In the genomic region with DNA sequence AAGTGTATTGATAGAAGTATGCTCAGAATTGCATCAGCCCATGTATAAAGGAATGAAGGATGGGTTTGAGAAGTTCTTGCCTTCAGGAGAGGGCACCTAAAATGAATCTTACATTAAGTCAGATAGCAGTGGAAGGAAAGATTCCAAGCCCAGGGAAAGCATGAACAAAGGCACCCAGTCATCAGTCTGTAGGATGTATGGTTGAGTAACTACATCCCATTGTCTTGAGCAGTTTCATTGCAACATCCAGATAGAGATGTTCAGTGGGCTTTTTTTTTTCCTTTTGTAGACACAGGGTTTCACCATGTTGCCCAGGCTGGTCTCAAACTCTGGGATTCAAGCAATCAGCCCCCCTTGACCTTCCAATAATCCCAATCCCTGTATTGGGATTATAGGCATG, we compare ENCODE assay signal across 27 cellular contexts.
DNase-seq lines count a peak whose midpoint lies in the region; ATAC-seq, FAIRE-seq and TF ChIP-seq lines count a peak whose summit lies in the region.
"Had no signal": no experiment of that assay in that cellular context is flagged by ENCODE, and none has a peak within 500 bp of the region (broad histone marks: within the 10 kb centered on the region; RNA-seq: fewer than 3 reads in every experiment).

No MANE protein-coding gene starts in this region.

- no peaks in the 10 kb centered on the region for H3K36me3 ChIP-seq in esophagus squamous epithelium
- no peaks in the 10 kb centered on the region for H3K36me3 ChIP-seq in GM23338 (ENCODE audit: insufficient read depth)
- H3K36me3 ChIP-seq: SJCRH30 had no signal

- DNase-seq in RCC 7860 (ENCODE audit: low spot score): peak; percentile 6
- peak; percentile 12 for DNase-seq in fibroblast of mammary gland (ENCODE audit: low read depth)
- DNase-seq in kidney tubule cell (ENCODE audit: low spot score): peak; percentile 47
- DNase-seq in esophagus squamous epithelium (lab: John Stamatoyannopoulos, UW): no peak
- no peak for DNase-seq in GM23338 (ENCODE audit: low spot score)
- DNase-seq in stimulated activated CD4-positive, alpha-beta T cell treated with anti-CD3 and anti-CD28 coated beads, Interleukin-2, amount 100 ng/mL, for 24 hours: no peak
- DNase-seq in inferior parietal cortex (ENCODE audit: extremely low spot score): no peak
- DNase-seq: C1 segment of cervical spinal cord; Caco-2; CD4-positive, alpha-beta memory T cell; Kasumi-1; NCI-H1105 treated with DMSO at 0.1 percent for 48 hours; NCI-H146; NCI-H1930; NCI-H2107; NCI-H446 treated with DMSO at 0.1 percent for 48 hours; NCI-H526; NCI-H82; NK-92 treated with Interleukin-12 subunit alpha and Interleukin-12 subunit beta, amount 100 ng/mL, for 24 hours; PC-3; SJCRH30 had no signal

- peaks cover 8% of the 10 kb centered on the region; the same call in 2 of the 3 replicates for H3K4me1 Mint-ChIP-seq in GM23338
- H3K4me1 Mint-ChIP-seq: CD4-positive, alpha-beta memory T cell had no signal

- H4K20me1 ChIP-seq in GM23338 (replicated peaks; ENCODE audit: insufficient read depth): no peaks in the 10 kb centered on the region

- H2AFZ ChIP-seq in GM23338: no peak overlapping the region

- no peak overlapping the region for H3K27ac ChIP-seq in esophagus squamous epithelium
- H3K27ac ChIP-seq in GM23338 (ENCODE audit: low read depth): no peak overlapping the region
- H3K27ac ChIP-seq: A549, SJCRH30 had no signal

- H3K27me3 Mint-ChIP-seq in GM23338 (ENCODE audit: insufficient read depth, low read depth, poor library complexity): no peaks in the 10 kb centered on the region
- H3K27me3 Mint-ChIP-seq: CD4-positive, alpha-beta memory T cell had no signal

- no peaks in the 10 kb centered on the region for H3K27me3 ChIP-seq in esophagus squamous epithelium
- no peaks in the 10 kb centered on the region for H3K27me3 ChIP-seq in GM23338 (ENCODE audit: insufficient read depth)
- H3K27me3 ChIP-seq: SJCRH30 had no signal

- no peak overlapping the region for H3K4me3 ChIP-seq in fibroblast of mammary gland (ENCODE audit: control insufficient read depth, low read depth, low read length)
- no peak overlapping the region for H3K4me3 ChIP-seq in esophagus squamous epithelium
- H3K4me3 ChIP-seq in GM23338: no peak overlapping the region
- H3K4me3 ChIP-seq: A549, K562, SJCRH30 had no signal

- H3K4me1 ChIP-seq in esophagus squamous epithelium: no peaks in the 10 kb centered on the region
- H3K4me1 ChIP-seq in GM23338 (ENCODE audit: insufficient read depth): 0 out of 2 replicates have a peak, but pooled peaks cover 6% of the 10 kb centered on the region
- H3K4me1 ChIP-seq: A549, Caco-2, SJCRH30 had no signal

- TF ChIP-seq CTCF in fibroblast of mammary gland (conservative IDR thresholded peaks at IDR 0.05; ENCODE audit: control insufficient read depth, insufficient read depth, low read depth, low read length) (no peak), esophagus squamous epithelium (IDR thresholded peaks at IDR 0.05) (no peak), GM23338 (conservative IDR thresholded peaks at IDR 0.05; ENCODE audit: low read depth in 2 of 2) (no peak)

- no peak for ATAC-seq in GM23338
- ATAC-seq: A549, HepG2, K562, PC-3, Right ventricle myocardium inferior had no signal

- peaks cover 6% of the 10 kb centered on the region for H3K36me3 Mint-ChIP-seq in GM23338 (ENCODE audit: low read depth)
- H3K36me3 Mint-ChIP-seq: CD4-positive, alpha-beta memory T cell had no signal

- no peak overlapping the region for H3K4me2 ChIP-seq in GM23338
- H3K4me2 ChIP-seq: A549 had no signal

- intact Hi-C loops in esophagus squamous epithelium (cut with DNase I): no loop called here

- H3K9me3 Mint-ChIP-seq in GM23338: no peaks in the 10 kb centered on the region; the same call in 2 of the 3 replicates

- no peak overlapping the region for H3K4me3 Mint-ChIP-seq in GM23338
- H3K4me3 Mint-ChIP-seq: CD4-positive, alpha-beta memory T cell had no signal

- no peak for TF ChIP-seq POLR2A in esophagus squamous epithelium (IDR thresholded peaks at IDR 0.05)

- no peaks in the 10 kb centered on the region for H3K79me2 ChIP-seq in GM23338 (replicated peaks; ENCODE audit: insufficient read depth)

- H3K9me3 ChIP-seq in esophagus squamous epithelium: no peaks in the 10 kb centered on the region
- H3K9me3 ChIP-seq: A549, SJCRH30 had no signal

- no peaks in the 10 kb centered on the region for H3F3A ChIP-seq in GM23338 (replicated peaks; ENCODE audit: low read depth)

- H3K9me2 ChIP-seq in GM23338 (ENCODE audit: insufficient read depth): no peaks in the 10 kb centered on the region

- no peak overlapping the region for H3K27ac Mint-ChIP-seq in GM23338
- H3K27ac Mint-ChIP-seq: CD4-positive, alpha-beta memory T cell had no signal

- no peak for FAIRE-seq in RCC 7860 (lab: Jason Lieb, UNC)
- FAIRE-seq: A549, G401.6, H54, HepG2, K562 had no signal

TF ChIP-seq in GM23338, 12 proteins besides CTCF, POLR2A, EP300 and RAD21:
- no peak for TF ChIP-seq EZH2 (IDR thresholded peaks at IDR 0.05; ENCODE audit: low read depth, unreplicated experiment)
- TF ChIP-seq CREB1 (CRISPR knock-in tag; IDR thresholded peaks at IDR 0.05; ENCODE audit: low read depth): no peak
- TF ChIP-seq, protein P1, sequence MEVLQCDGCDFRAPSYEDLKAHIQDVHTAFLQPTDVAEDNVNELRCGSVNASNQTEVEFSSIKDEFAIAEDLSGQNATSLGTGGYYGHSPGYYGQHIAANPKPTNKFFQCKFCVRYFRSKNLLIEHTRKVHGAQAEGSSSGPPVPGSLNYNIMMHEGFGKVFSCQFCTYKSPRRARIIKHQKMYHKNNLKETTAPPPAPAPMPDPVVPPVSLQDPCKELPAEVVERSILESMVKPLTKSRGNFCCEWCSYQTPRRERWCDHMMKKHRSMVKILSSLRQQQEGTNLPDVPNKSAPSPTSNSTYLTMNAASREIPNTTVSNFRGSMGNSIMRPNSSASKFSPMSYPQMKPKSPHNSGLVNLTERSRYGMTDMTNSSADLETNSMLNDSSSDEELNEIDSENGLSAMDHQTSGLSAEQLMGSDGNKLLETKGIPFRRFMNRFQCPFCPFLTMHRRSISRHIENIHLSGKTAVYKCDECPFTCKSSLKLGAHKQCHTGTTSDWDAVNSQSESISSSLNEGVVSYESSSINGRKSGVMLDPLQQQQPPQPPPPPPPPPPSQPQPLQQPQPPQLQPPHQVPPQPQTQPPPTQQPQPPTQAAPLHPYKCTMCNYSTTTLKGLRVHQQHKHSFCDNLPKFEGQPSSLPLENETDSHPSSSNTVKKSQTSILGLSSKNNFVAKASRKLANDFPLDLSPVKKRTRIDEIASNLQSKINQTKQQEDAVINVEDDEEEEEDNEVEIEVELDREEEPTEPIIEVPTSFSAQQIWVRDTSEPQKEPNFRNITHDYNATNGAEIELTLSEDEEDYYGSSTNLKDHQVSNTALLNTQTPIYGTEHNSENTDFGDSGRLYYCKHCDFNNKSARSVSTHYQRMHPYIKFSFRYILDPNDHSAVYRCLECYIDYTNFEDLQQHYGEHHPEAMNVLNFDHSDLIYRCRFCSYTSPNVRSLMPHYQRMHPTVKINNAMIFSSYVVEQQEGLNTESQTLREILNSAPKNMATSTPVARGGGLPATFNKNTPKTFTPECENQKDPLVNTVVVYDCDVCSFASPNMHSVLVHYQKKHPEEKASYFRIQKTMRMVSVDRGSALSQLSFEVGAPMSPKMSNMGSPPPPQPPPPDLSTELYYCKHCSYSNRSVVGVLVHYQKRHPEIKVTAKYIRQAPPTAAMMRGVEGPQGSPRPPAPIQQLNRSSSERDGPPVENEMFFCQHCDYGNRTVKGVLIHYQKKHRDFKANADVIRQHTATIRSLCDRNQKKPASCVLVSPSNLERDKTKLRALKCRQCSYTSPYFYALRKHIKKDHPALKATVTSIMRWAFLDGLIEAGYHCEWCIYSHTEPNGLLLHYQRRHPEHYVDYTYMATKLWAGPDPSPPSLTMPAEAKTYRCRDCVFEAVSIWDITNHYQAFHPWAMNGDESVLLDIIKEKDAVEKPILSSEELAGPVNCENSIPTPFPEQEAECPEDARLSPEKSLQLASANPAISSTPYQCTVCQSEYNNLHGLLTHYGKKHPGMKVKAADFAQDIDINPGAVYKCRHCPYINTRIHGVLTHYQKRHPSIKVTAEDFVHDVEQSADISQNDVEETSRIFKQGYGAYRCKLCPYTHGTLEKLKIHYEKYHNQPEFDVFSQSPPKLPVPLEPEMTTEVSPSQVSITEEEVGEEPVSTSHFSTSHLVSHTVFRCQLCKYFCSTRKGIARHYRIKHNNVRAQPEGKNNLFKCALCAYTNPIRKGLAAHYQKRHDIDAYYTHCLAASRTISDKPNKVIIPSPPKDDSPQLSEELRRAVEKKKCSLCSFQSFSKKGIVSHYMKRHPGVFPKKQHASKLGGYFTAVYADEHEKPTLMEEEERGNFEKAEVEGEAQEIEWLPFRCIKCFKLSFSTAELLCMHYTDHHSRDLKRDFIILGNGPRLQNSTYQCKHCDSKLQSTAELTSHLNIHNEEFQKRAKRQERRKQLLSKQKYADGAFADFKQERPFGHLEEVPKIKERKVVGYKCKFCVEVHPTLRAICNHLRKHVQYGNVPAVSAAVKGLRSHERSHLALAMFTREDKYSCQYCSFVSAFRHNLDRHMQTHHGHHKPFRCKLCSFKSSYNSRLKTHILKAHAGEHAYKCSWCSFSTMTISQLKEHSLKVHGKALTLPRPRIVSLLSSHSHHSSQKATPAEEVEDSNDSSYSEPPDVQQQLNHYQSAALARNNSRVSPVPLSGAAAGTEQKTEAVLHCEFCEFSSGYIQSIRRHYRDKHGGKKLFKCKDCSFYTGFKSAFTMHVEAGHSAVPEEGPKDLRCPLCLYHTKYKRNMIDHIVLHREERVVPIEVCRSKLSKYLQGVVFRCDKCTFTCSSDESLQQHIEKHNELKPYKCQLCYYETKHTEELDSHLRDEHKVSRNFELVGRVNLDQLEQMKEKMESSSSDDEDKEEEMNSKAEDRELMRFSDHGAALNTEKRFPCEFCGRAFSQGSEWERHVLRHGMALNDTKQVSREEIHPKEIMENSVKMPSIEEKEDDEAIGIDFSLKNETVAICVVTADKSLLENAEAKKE (CRISPR knock-in tag; IDR thresholded peaks at IDR 0.05): no peak

Comparison
In these comparisons a context has a peak if more than half of its experiments do, and no peak if none do; other contexts are left out.
1. DNase-seq: peak in RCC 7860 (single experiment), fibroblast of mammary gland (single experiment) and kidney tubule cell (single experiment); none in esophagus squamous epithelium (single experiment), GM23338 (single experiment), stimulated activated CD4-positive, alpha-beta T cell treated with anti-CD3 and anti-CD28 coated beads, Interleukin-2, amount 100 ng/mL, for 24 hours (0 of 2) and inferior parietal cortex (single experiment).